Comparison of ENCODE assay signal across 29 cellular contexts in genomic region chr7:1550846-1551155, GRCh38.
"Had no signal": no experiment of that assay in that cellular context is flagged by ENCODE, and none has a peak within 500 bp of the region (broad histone marks: within the 10 kb centered on the region; RNA-seq: fewer than 3 reads in every experiment).

No MANE protein-coding gene starts in this region.

- H3K27me3 ChIP-seq: ascending aorta, cardiac muscle cell, colonic mucosa, esophagus squamous epithelium, right atrium auricular region had no signal

- H3K9me3 Mint-ChIP-seq: activated naive CD8-positive, alpha-beta T cell treated with anti-CD3 and anti-CD28 coated beads, Interleukin-2, amount 10 ng/mL, durations not matched to agents 7 days and 5 days; activated T-cell treated with anti-CD3 and anti-CD28 coated beads, Interleukin-2, amount 50 U/mL, for 72 hours; brain; mesothelial cell of epicardium; naive B cell; neural crest cell; stimulated activated naive B cell treated with anti-CD40 and anti-IgM and Interleukin-4, amounts not matched to agents 10 μg/mL and 1 μg/mL and 100 μg/mL, for 72 hours; T-helper 1 cell treated with Interleukin-12 subunit alpha and Interleukin-12 subunit beta and Interleukin-4 antibody, amounts not matched to agents 30 μg/mL and 1 μg/mL, for 36 hours had no signal

- H3K27ac ChIP-seq: ascending aorta, cardiac muscle cell, colonic mucosa, epithelial cell of prostate, esophagus squamous epithelium, right atrium auricular region, tibial nerve, VCaP had no signal

- H3K4me3 ChIP-seq: ascending aorta, cardiac muscle cell, colonic mucosa, esophagus squamous epithelium, right atrium auricular region, tibial nerve had no signal

- H3K9me3 ChIP-seq: ascending aorta, colonic mucosa, esophagus squamous epithelium, right atrium auricular region, tibial nerve had no signal

- DNase-seq: activated CD4-positive, alpha-beta T cell treated with anti-CD3 and anti-CD28 coated beads for 4 hours; activated CD4-positive, alpha-beta T cell treated with anti-CD3 and anti-CD28 coated beads, Interleukin-2, amount 50 U/mL, for 4 hours; activated naive CD4-positive, alpha-beta T cell; activated naive CD8-positive, alpha-beta T cell treated with anti-CD3 and anti-CD28 coated beads, Interleukin-2, amount 10 ng/mL, durations not matched to agents 7 days and 5 days; activated T-cell treated with anti-CD3 and anti-CD28 coated beads for 4 hours; activated T-cell treated with anti-CD3 and anti-CD28 coated beads, Interleukin-2, amount 50 U/mL, for 72 hours; cerebellar nuclear complex; colonic mucosa; effector CD8-positive, alpha-beta T cell; esophagus squamous epithelium; foreskin melanocyte; mammary epithelial cell; naive B cell; occipital lobe; stimulated activated CD4-positive, alpha-beta T cell treated with anti-CD3 and anti-CD28 coated beads, Interleukin-15, amount 100 ng/mL, for 24 hours; stimulated activated CD4-positive, alpha-beta T cell treated with anti-CD3 and anti-CD28 coated beads, Interleukin-2, amount 100 ng/mL, for 24 hours; stimulated activated naive B cell treated with anti-CD40 and anti-IgM and Interleukin-4, amounts not matched to agents 10 μg/mL and 1 μg/mL and 100 μg/mL, for 72 hours; SW 1271; T-helper 9 cell had no signal

- H3K4me3 Mint-ChIP-seq: activated naive CD8-positive, alpha-beta T cell treated with anti-CD3 and anti-CD28 coated beads, Interleukin-2, amount 10 ng/mL, durations not matched to agents 7 days and 5 days; activated T-cell treated with anti-CD3 and anti-CD28 coated beads, Interleukin-2, amount 50 U/mL, for 72 hours; brain; mesothelial cell of epicardium; naive B cell; neural crest cell; stimulated activated naive B cell treated with anti-CD40 and anti-IgM and Interleukin-4, amounts not matched to agents 10 μg/mL and 1 μg/mL and 100 μg/mL, for 72 hours; T-helper 1 cell treated with Interleukin-12 subunit alpha and Interleukin-12 subunit beta and Interleukin-4 antibody, amounts not matched to agents 30 μg/mL and 1 μg/mL, for 36 hours had no signal

- H3K36me3 ChIP-seq: ascending aorta, cardiac muscle cell, colonic mucosa, right atrium auricular region had no signal

- H3K27ac Mint-ChIP-seq: activated naive CD8-positive, alpha-beta T cell treated with anti-CD3 and anti-CD28 coated beads, Interleukin-2, amount 10 ng/mL, durations not matched to agents 7 days and 5 days; activated T-cell treated with anti-CD3 and anti-CD28 coated beads, Interleukin-2, amount 50 U/mL, for 72 hours; brain; mesothelial cell of epicardium; stimulated activated naive B cell treated with anti-CD40 and anti-IgM and Interleukin-4, amounts not matched to agents 10 μg/mL and 1 μg/mL and 100 μg/mL, for 72 hours; T-helper 1 cell treated with Interleukin-12 subunit alpha and Interleukin-12 subunit beta and Interleukin-4 antibody, amounts not matched to agents 30 μg/mL and 1 μg/mL, for 36 hours had no signal

- ATAC-seq: activated T-cell treated with anti-CD3 and anti-CD28 coated beads, Interleukin-2, amount 50 U/mL, for 72 hours; stimulated activated naive B cell treated with anti-CD40 and anti-IgM and Interleukin-4, amounts not matched to agents 10 μg/mL and 1 μg/mL and 100 μg/mL, for 72 hours had no signal

- H3K27me3 Mint-ChIP-seq: activated naive CD8-positive, alpha-beta T cell treated with anti-CD3 and anti-CD28 coated beads, Interleukin-2, amount 10 ng/mL, durations not matched to agents 7 days and 5 days; brain; naive B cell; stimulated activated naive B cell treated with anti-CD40 and anti-IgM and Interleukin-4, amounts not matched to agents 10 μg/mL and 1 μg/mL and 100 μg/mL, for 72 hours had no signal

- H3K4me1 Mint-ChIP-seq: brain, neural crest cell had no signal
